In genomic region chr4:81360722-81361121, GRCh38 we compare ENCODE assay signal across 27 cellular contexts.
A peak's percentile ranks its signal among the peaks of the same experiment; 100 is the strongest.
DNase-seq lines count a peak whose midpoint lies in the region; ATAC-seq, FAIRE-seq and TF ChIP-seq lines count a peak whose summit lies in the region.
"Had no signal": no experiment of that assay in that cellular context is flagged by ENCODE, and none has a peak within 500 bp of the region (broad histone marks: within the 10 kb centered on the region; RNA-seq: fewer than 3 reads in every experiment).

No MANE protein-coding gene starts in this region.

- no peak overlapping the region for H3K4me2 ChIP-seq in astrocyte (ENCODE audit: low read length)

- no peaks in the 10 kb centered on the region for H3K4me1 ChIP-seq in astrocyte (ENCODE audit: insufficient read depth, low read length)
- H3K4me1 ChIP-seq in stomach = no peaks in the 10 kb centered on the region
- H3K4me1 ChIP-seq: Peyer's patch had no signal

- no peaks in the 10 kb centered on the region for H3K9me3 Mint-ChIP-seq in activated CD4-positive, alpha-beta T cell treated with anti-CD3 and anti-CD28 coated beads for 36 hours (ENCODE audit: low read depth)
- H3K9me3 Mint-ChIP-seq in astrocyte (ENCODE audit: unreplicated experiment) = no peaks in the 10 kb centered on the region
- H3K9me3 Mint-ChIP-seq in stimulated activated effector memory CD8-positive, alpha-beta T cell treated with anti-CD3 and anti-CD28 coated beads, Interleukin-12 subunit alpha, Interleukin-12 subunit beta, amount 100 ng/mL, for 72 hours = no peaks in the 10 kb centered on the region
- H3K9me3 Mint-ChIP-seq: CD8-positive, alpha-beta T cell had no signal

- FAIRE-seq in astrocyte (lab: Jason Lieb, UNC) = peak; percentile 5
- FAIRE-seq: G401.6, GM12892, HepG2 had no signal

- H3K4me1 Mint-ChIP-seq in activated CD4-positive, alpha-beta T cell treated with anti-CD3 and anti-CD28 coated beads for 36 hours = no peaks in the 10 kb centered on the region
- no peaks in the 10 kb centered on the region for H3K4me1 Mint-ChIP-seq in astrocyte (ENCODE audit: low read depth, unreplicated experiment)
- H3K4me1 Mint-ChIP-seq in stimulated activated effector memory CD8-positive, alpha-beta T cell treated with anti-CD3 and anti-CD28 coated beads, Interleukin-12 subunit alpha, Interleukin-12 subunit beta, amount 100 ng/mL, for 72 hours = no peaks in the 10 kb centered on the region

- no peak for TF ChIP-seq POLR2A in stomach (IDR thresholded peaks at IDR 0.05)

- no peak overlapping the region for H3K27ac ChIP-seq in astrocyte (ENCODE audit: low read depth, low read length)
- H3K27ac ChIP-seq in stomach = no peak overlapping the region
- H3K27ac ChIP-seq: HL-60, Peyer's patch had no signal

- no peaks in the 10 kb centered on the region for H4K20me1 ChIP-seq in astrocyte (ENCODE audit: insufficient read depth, low read length)

- no peaks in the 10 kb centered on the region for H3K27me3 ChIP-seq in astrocyte (ENCODE audit: insufficient read depth, low read length)
- no peaks in the 10 kb centered on the region for H3K27me3 ChIP-seq in stomach
- H3K27me3 ChIP-seq: Peyer's patch had no signal

- DNase-seq in activated CD4-positive, alpha-beta T cell treated with anti-CD3 and anti-CD28 coated beads for 36 hours = no peak
- DNase-seq in activated CD4-positive, alpha-beta T cell treated with anti-CD3 and anti-CD28 coated beads, Interleukin-2, amount 50 U/mL, for 48 hours = no peak
- peak; percentile 26 for DNase-seq in LHCN-M2 (ENCODE audit: low read depth)
- DNase-seq in astrocyte (ENCODE audit: low read depth) = no peak
- DNase-seq in stimulated activated effector memory CD8-positive, alpha-beta T cell treated with anti-CD3 and anti-CD28 coated beads, Interleukin-12 subunit alpha, Interleukin-12 subunit beta, amount 100 ng/mL, for 72 hours (ENCODE audit: low spot score in 2 of 2) = no peak
- DNase-seq in DMS114 treated with DMSO at 0.1 percent for 48 hours (lab: John Stamatoyannopoulos, UW; ENCODE audit: unreplicated experiment) = no peak
- DNase-seq in stomach = no peak
- DNase-seq: 8988T; AML-193; C1 segment of cervical spinal cord; CD8-positive, alpha-beta T cell; GOT3; KBM-7; NCI-H1092 treated with DMSO at 0.1 percent for 48 hours; NCI-H1436 treated with DMSO at 0.1 percent for 48 hours; NCI-H1930; NCI-H226; NCI-H510A treated with DMSO at 0.1 percent for 48 hours; NCI-H748 treated with DMSO at 0.1 percent for 48 hours; Peyer's patch; Right ventricle myocardium superior had no signal

- no peaks in the 10 kb centered on the region for H3K36me3 Mint-ChIP-seq in activated CD4-positive, alpha-beta T cell treated with anti-CD3 and anti-CD28 coated beads for 36 hours (ENCODE audit: low read depth)
- H3K36me3 Mint-ChIP-seq in astrocyte (ENCODE audit: low read depth, unreplicated experiment) = no peaks in the 10 kb centered on the region
- H3K36me3 Mint-ChIP-seq in stimulated activated effector memory CD8-positive, alpha-beta T cell treated with anti-CD3 and anti-CD28 coated beads, Interleukin-12 subunit alpha, Interleukin-12 subunit beta, amount 100 ng/mL, for 72 hours = no peaks in the 10 kb centered on the region
- H3K36me3 Mint-ChIP-seq: CD8-positive, alpha-beta T cell had no signal

- H3K9me3 ChIP-seq in astrocyte (ENCODE audit: insufficient read depth, low read depth, low read length) (no peaks in the 10 kb centered on the region), stomach (no peaks in the 10 kb centered on the region)
- H3K9me3 ChIP-seq: Peyer's patch had no signal

- no peaks in the 10 kb centered on the region for H3K79me2 ChIP-seq in astrocyte (ENCODE audit: insufficient read depth, low read length)

- ATAC-seq in activated CD4-positive, alpha-beta T cell treated with anti-CD3 and anti-CD28 coated beads for 36 hours = peak; percentile 44
- ATAC-seq in stimulated activated effector memory CD8-positive, alpha-beta T cell treated with anti-CD3 and anti-CD28 coated beads, Interleukin-12 subunit alpha, Interleukin-12 subunit beta, amount 100 ng/mL, for 72 hours = peak; percentile 72
- no peak for ATAC-seq in GM21360 (IDR thresholded peaks at IDR 0.05; ENCODE audit: unreplicated experiment)
- ATAC-seq: CD8-positive, alpha-beta T cell; HCT116; HepG2 had no signal

- H3K9ac ChIP-seq in astrocyte (ENCODE audit: low read length) = no peak overlapping the region

- H2AFZ ChIP-seq in astrocyte (ENCODE audit: low read depth, low read length) = no peak overlapping the region

- CTCF ChIA-PET in activated CD4-positive, alpha-beta T cell treated with anti-CD3 and anti-CD28 coated beads for 36 hours (lab: Charles Lee) = interaction anchor here (1.0 kb wide), 1 partner anchor 9 kb away, joined by 4 read pairs; no protein-coding TSS in a partner anchor

- H3K27me3 Mint-ChIP-seq in activated CD4-positive, alpha-beta T cell treated with anti-CD3 and anti-CD28 coated beads for 36 hours = peaks cover 7% of the 10 kb centered on the region
- H3K27me3 Mint-ChIP-seq in astrocyte (ENCODE audit: low read depth, unreplicated experiment) = no peaks in the 10 kb centered on the region

- no peaks in the 10 kb centered on the region for H3K36me3 ChIP-seq in astrocyte (ENCODE audit: insufficient read depth, low read length)
- no peaks in the 10 kb centered on the region for H3K36me3 ChIP-seq in stomach
- H3K36me3 ChIP-seq: Peyer's patch had no signal

- H3K27ac Mint-ChIP-seq in activated CD4-positive, alpha-beta T cell treated with anti-CD3 and anti-CD28 coated beads for 36 hours = no peak overlapping the region
- no peak overlapping the region for H3K27ac Mint-ChIP-seq in astrocyte (ENCODE audit: unreplicated experiment)
- no peak overlapping the region for H3K27ac Mint-ChIP-seq in stimulated activated effector memory CD8-positive, alpha-beta T cell treated with anti-CD3 and anti-CD28 coated beads, Interleukin-12 subunit alpha, Interleukin-12 subunit beta, amount 100 ng/mL, for 72 hours
- H3K27ac Mint-ChIP-seq: CD8-positive, alpha-beta T cell had no signal

- intact Hi-C loops in activated CD4-positive, alpha-beta T cell treated with anti-CD3 and anti-CD28 coated beads for 36 hours (cut with DNase I, micrococcal nuclease) = no loop called here
- intact Hi-C loops in stomach (cut with DNase I; ENCODE audit: low total_unique reads) = no loop called here

- H3K4me3 Mint-ChIP-seq in activated CD4-positive, alpha-beta T cell treated with anti-CD3 and anti-CD28 coated beads for 36 hours = no peak overlapping the region
- H3K4me3 Mint-ChIP-seq in astrocyte (ENCODE audit: unreplicated experiment) = no peak overlapping the region
- H3K4me3 Mint-ChIP-seq in stimulated activated effector memory CD8-positive, alpha-beta T cell treated with anti-CD3 and anti-CD28 coated beads, Interleukin-12 subunit alpha, Interleukin-12 subunit beta, amount 100 ng/mL, for 72 hours = no peak overlapping the region
- H3K4me3 Mint-ChIP-seq: CD8-positive, alpha-beta T cell had no signal

- TF ChIP-seq CTCF in astrocyte (IDR thresholded peaks at IDR 0.05; ENCODE audit: insufficient read depth, low read depth, low read length) = no peak
- TF ChIP-seq CTCF in stomach (IDR thresholded peaks at IDR 0.05) = no peak

- 79 to 87% (median 81%) methylated on average over 3 of the region's 3 CpGs for WGBS in stomach, 5 donors

- TF ChIP-seq EP300 in stomach (IDR thresholded peaks at IDR 0.05) = no peak

- POLR2A ChIA-PET in activated CD4-positive, alpha-beta T cell treated with anti-CD3 and anti-CD28 coated beads for 36 hours (lab: Charles Lee) = interaction anchor here (0.5 kb wide), 1 partner anchor 1020 kb away, joined by 3 read pairs; no protein-coding TSS in a partner anchor

- H3K4me3 ChIP-seq in astrocyte (ENCODE audit: insufficient read depth, low read depth, low read length) (no peak overlapping the region), stomach (no peak overlapping the region)
- H3K4me3 ChIP-seq: Peyer's patch had no signal
